Comparison of ENCODE assay signal across 13 cellular contexts in genomic region chr7:100093925-100094486, GRCh38. TPM values are rescaled to one million over a fixed set of nuclear protein-coding genes. Genes with fewer than 3 reads are reported as not detected.
DNase-seq lines count a peak whose midpoint lies in the region; ATAC-seq, FAIRE-seq and TF ChIP-seq lines count a peak whose summit lies in the region.
"Had no signal": no experiment of that assay in that cellular context is flagged by ENCODE, and none has a peak within 500 bp of the region (broad histone marks: within the 10 kb centered on the region; RNA-seq: fewer than 3 reads in every experiment).

No MANE protein-coding gene starts in this region.

- H3K4me3 ChIP-seq in Panc1 (ENCODE audit: low read depth in 2 of 2, low read length in 2 of 2): no peak overlapping the region
- no peak overlapping the region for H3K4me3 ChIP-seq in mesodermal cell (ENCODE audit: extremely low read depth, insufficient read depth, low read length, poor library complexity, severe bottlenecking)
- no peak overlapping the region for H3K4me3 ChIP-seq in Peyer's patch
- H3K4me3 ChIP-seq: thoracic aorta had no signal

- peaks cover 23% of the 10 kb centered on the region for H3K4me1 ChIP-seq in Panc1 (ENCODE audit: control insufficient read depth, insufficient read depth, low read length)
- H3K4me1 ChIP-seq in mesodermal cell (ENCODE audit: control insufficient read depth, insufficient read depth, low read length, poor library complexity, severe bottlenecking): peaks cover 51% of the 10 kb centered on the region
- peaks cover 0 to 14% (median 0%) of the 10 kb centered on the region in 4 donors for H3K4me1 ChIP-seq in Peyer's patch

- FAIRE-seq in GM12891 (lab: Jason Lieb, UNC): no peak

- TF ChIP-seq CTCF in Panc1 (IDR thresholded peaks at IDR 0.05) (no peak), Peyer's patch (IDR thresholded peaks at IDR 0.05) (no peak)

- ATAC-seq in Panc1: peak; percentile 19; the same call in 1 of the 2 replicates
- ATAC-seq in HG03442 (IDR thresholded peaks at IDR 0.05; ENCODE audit: unreplicated experiment): no peak
- ATAC-seq: activated CD8-positive, alpha-beta T cell treated with anti-CD3 and anti-CD28 coated beads, Interleukin-2, amount 10 ng/mL, durations not matched to agents 7 days and 5 days; CD8-positive, alpha-beta T cell; esophagus mucosa had no signal

- DNase-seq in GM12891 (ENCODE audit: insufficient read length, low spot score) (no peak), Panc1 (ENCODE audit: low read depth, low spot score) (no peak), Peyer's patch (no peak)
- DNase-seq: activated CD8-positive, alpha-beta T cell treated with anti-CD3 and anti-CD28 coated beads, Interleukin-2, amount 10 ng/mL, durations not matched to agents 7 days and 5 days; activated naive CD4-positive, alpha-beta T cell treated with Interleukin-2 at 50 U/mL for 16 hours; CD8-positive, alpha-beta T cell; hypothalamus; KBM-7; NCI-H1417 treated with DMSO at 0.1 percent for 48 hours had no signal

- BruUV-seq in Panc1 (replicated peaks; lab: Mats Ljungman, UMichigan): no TSS peak

- 94 to 97% methylated on average over 11 to 16 of the region's 16 CpGs for WGBS in mesodermal cell (ENCODE audit: insufficient coverage in 2 of 2), 2 experiments

- TF ChIP-seq POLR2A in GM12891 (IDR thresholded peaks at IDR 0.05; ENCODE audit: low read depth, low read length) (no peak), Peyer's patch (IDR thresholded peaks at IDR 0.05) (no peak)

- H3K27ac ChIP-seq in Panc1 (ENCODE audit: low read length) (peak overlapping the region; percentile 52; the same call in 1 of the 2 replicates), mesodermal cell (ENCODE audit: low read depth, low read length, severe bottlenecking) (peak overlapping the region; percentile 7), Peyer's patch (no peak overlapping the region)
- H3K27ac ChIP-seq: thoracic aorta had no signal

- no peaks in the 10 kb centered on the region for H3K27me3 ChIP-seq in Panc1 (ENCODE audit: control insufficient read depth, insufficient read depth, low read length)
- H3K27me3 ChIP-seq in Peyer's patch: no peaks in the 10 kb centered on the region

- intact Hi-C loops in Panc1 (cut with micrococcal nuclease; ENCODE audit: unreplicated experiment): no loop called here

- in situ Hi-C loops in Panc1 (cut with HindIII; ENCODE audit: low pct_unique_long_range_greater_than_20kb, low sequenced_read_pairs): no loop called here

- H3K36me3 ChIP-seq in Panc1 (ENCODE audit: control insufficient read depth, insufficient read depth, low read length): peaks cover 46% of the 10 kb centered on the region
- H3K36me3 ChIP-seq in mesodermal cell (ENCODE audit: control insufficient read depth, insufficient read depth, low read length): peaks cover 93% of the 10 kb centered on the region
- peaks cover 0 to 88% (median 4%) of the 10 kb centered on the region in 3 donors for H3K36me3 ChIP-seq in Peyer's patch

- CTCF ChIA-PET in Panc1 (lab: Charles Lee): no interaction called here

- no peaks in the 10 kb centered on the region for H3K9me3 ChIP-seq in Panc1 (ENCODE audit: control insufficient read depth, insufficient read depth, low read depth, low read length)
- no peaks in the 10 kb centered on the region for H3K9me3 ChIP-seq in mesodermal cell (ENCODE audit: control insufficient read depth, low read length)
- H3K9me3 ChIP-seq in Peyer's patch: no peaks in the 10 kb centered on the region
- H3K9me3 ChIP-seq: thoracic aorta had no signal

- POLR2A ChIA-PET in Panc1 (lab: Charles Lee): no interaction called here

TF ChIP-seq in GM12891, 5 proteins besides CTCF, POLR2A, EP300 and RAD21:
- TF ChIP-seq SPI1 (IDR thresholded peaks at IDR 0.05; ENCODE audit: low read depth, low read length) (no peak), POLR2AphosphoS5 (IDR thresholded peaks at IDR 0.05; ENCODE audit: low read depth, low read length) (peak; percentile 76; the same call in 1 of the 2 replicates)

RNA-seq across cellular contexts. Expression of gene COPS6, which starts 5.2 kb away (rescaled TPM):
- 80.2 TPM for polyA plus RNA-seq in GM12891 (2012; ENCODE audit: low read depth, missing spikeins)
- total RNA-seq in Panc1 (2021; ENCODE audit: unreplicated experiment) (182 TPM), Peyer's patch (10 to 100 TPM; 30.1 to 57.8 (median 48.0) TPM)
- polyA plus RNA-seq in Panc1 (2012; ENCODE audit: insufficient read length): 323 TPM
- polyA plus RNA-seq in mesodermal cell (2013, experiment 1 of 2): 129 TPM
- polyA plus RNA-seq in mesodermal cell (2013, experiment 2 of 2): 110 TPM

RNA-seq across cellular contexts. Expression of gene MCM7, which starts 7.2 kb away (rescaled TPM):
- polyA plus RNA-seq in GM12891 (2012; ENCODE audit: low read depth, missing spikeins): 180 TPM
- total RNA-seq in Panc1 (2021; ENCODE audit: unreplicated experiment) (258 TPM), Peyer's patch (100 to 1,000 TPM in 1 of 4 donors, 10 to 100 TPM in 3; 42.4 to 139 (median 60.8) TPM)
- polyA plus RNA-seq in Panc1 (2012; ENCODE audit: insufficient read length): 204 TPM
- 165 TPM for polyA plus RNA-seq in mesodermal cell (2013, experiment 1 of 2)
- 151 TPM for polyA plus RNA-seq in mesodermal cell (2013, experiment 2 of 2)

RNA-seq across cellular contexts. Expression of gene AP4M1, which starts 7.4 kb away (rescaled TPM):
- polyA plus RNA-seq in GM12891 (2012; ENCODE audit: low read depth, missing spikeins): 9.1 TPM
- 42.6 TPM for total RNA-seq in Panc1 (2021; ENCODE audit: unreplicated experiment)
- polyA plus RNA-seq in Panc1 (2012; ENCODE audit: insufficient read length): 48.0 TPM
- polyA plus RNA-seq in mesodermal cell (2013, experiment 1 of 2): 18.9 TPM
- polyA plus RNA-seq in mesodermal cell (2013, experiment 2 of 2): 14.3 TPM
- total RNA-seq in Peyer's patch: 100 to 1,000 TPM in 1 of 4 donors, 10 to 100 TPM in 3; 28.7 to 119 (median 33.6) TPM

RNA-seq across cellular contexts. Expression of gene ZNF3, which starts 12.5 kb away (rescaled TPM):
- 17.4 TPM for polyA plus RNA-seq in GM12891 (2012; ENCODE audit: low read depth, missing spikeins)
- total RNA-seq in Panc1 (2021; ENCODE audit: unreplicated experiment): 32.9 TPM
- polyA plus RNA-seq in Panc1 (2012; ENCODE audit: insufficient read length): 22.0 TPM
- 34.3 TPM for polyA plus RNA-seq in mesodermal cell (2013, experiment 1 of 2)
- 35.8 TPM for polyA plus RNA-seq in mesodermal cell (2013, experiment 2 of 2)
- 10 to 100 TPM; 52.8 to 93.8 (median 67.8) TPM for total RNA-seq in Peyer's patch

RNA-seq across cellular contexts. Expression of gene TAF6, which starts 25.2 kb away (rescaled TPM):
- polyA plus RNA-seq in GM12891 (2012; ENCODE audit: low read depth, missing spikeins): 23.2 TPM
- total RNA-seq in Panc1 (2021; ENCODE audit: unreplicated experiment) (92.3 TPM), Peyer's patch (10 to 100 TPM; 32.8 to 76.7 (median 49.7) TPM)
- 100 TPM for polyA plus RNA-seq in Panc1 (2012; ENCODE audit: insufficient read length)
- 91.7 TPM for polyA plus RNA-seq in mesodermal cell (2013, experiment 1 of 2)
- 72.9 TPM for polyA plus RNA-seq in mesodermal cell (2013, experiment 2 of 2)

Comparison
In these comparisons a context has a peak if more than half of its experiments do, and no peak if none do; other contexts are left out.
1. H3K27ac ChIP-seq: peak in Panc1 (single experiment) and mesodermal cell (single experiment); none in Peyer's patch (0 of 4).